ENCODE assay signal across 8 cellular contexts in genomic region chr2:47034973-47035609, GRCh38.
DNase-seq lines count a peak whose midpoint lies in the region; ATAC-seq and TF ChIP-seq lines count a peak whose summit lies in the region.

No MANE protein-coding gene starts in this region.

- ATAC-seq in HG02870 (IDR thresholded peaks at IDR 0.05; ENCODE audit: unreplicated experiment): peak; percentile 66
- ATAC-seq in T-helper 17 cell: peak; percentile 51
- ATAC-seq in activated CD8-positive, alpha-beta memory T cell treated with anti-CD3 and anti-CD28 coated beads, Interleukin-2, amount 10 ng/mL, durations not matched to agents 7 days and 5 days: no peak

- H3K27me3 Mint-ChIP-seq in T-helper 17 cell: no peaks in the 10 kb centered on the region
- H3K27me3 Mint-ChIP-seq in activated CD8-positive, alpha-beta memory T cell treated with anti-CD3 and anti-CD28 coated beads, Interleukin-2, amount 10 ng/mL, durations not matched to agents 7 days and 5 days: no peaks in the 10 kb centered on the region

- no peak for TF ChIP-seq CTCF in cardiac muscle cell (IDR thresholded peaks at IDR 0.05; ENCODE audit: low read depth, low read length)

- H3K27ac ChIP-seq in cardiac muscle cell: peak overlapping the region; percentile 93

- peak overlapping the region; percentile 72 for H3K27ac Mint-ChIP-seq in T-helper 17 cell
- H3K27ac Mint-ChIP-seq in activated CD8-positive, alpha-beta memory T cell treated with anti-CD3 and anti-CD28 coated beads, Interleukin-2, amount 10 ng/mL, durations not matched to agents 7 days and 5 days: no peak overlapping the region

- no peaks in the 10 kb centered on the region for H3K9me3 Mint-ChIP-seq in activated CD8-positive, alpha-beta memory T cell treated with anti-CD3 and anti-CD28 coated beads, Interleukin-2, amount 10 ng/mL, durations not matched to agents 7 days and 5 days (ENCODE audit: low read depth)

- peaks cover 38% of the 10 kb centered on the region for H3K4me1 ChIP-seq in cardiac muscle cell (ENCODE audit: low read depth)

- peaks cover 6% of the 10 kb centered on the region for H3K4me1 Mint-ChIP-seq in T-helper 17 cell
- peaks cover 12% of the 10 kb centered on the region for H3K4me1 Mint-ChIP-seq in activated CD8-positive, alpha-beta memory T cell treated with anti-CD3 and anti-CD28 coated beads, Interleukin-2, amount 10 ng/mL, durations not matched to agents 7 days and 5 days

- H3K27me3 ChIP-seq in cardiac muscle cell: no peaks in the 10 kb centered on the region

- CTCF ChIA-PET in activated CD8-positive, alpha-beta memory T cell treated with anti-CD3 and anti-CD28 coated beads, Interleukin-2, amount 10 ng/mL, durations not matched to agents 7 days and 5 days (lab: Charles Lee): no interaction called here

- H3K36me3 Mint-ChIP-seq in T-helper 17 cell (ENCODE audit: low read depth): peaks cover 2% of the 10 kb centered on the region
- peaks cover 3% of the 10 kb centered on the region for H3K36me3 Mint-ChIP-seq in activated CD8-positive, alpha-beta memory T cell treated with anti-CD3 and anti-CD28 coated beads, Interleukin-2, amount 10 ng/mL, durations not matched to agents 7 days and 5 days

- no peaks in the 10 kb centered on the region for H3K9me3 ChIP-seq in T-helper 17 cell (ENCODE audit: control insufficient read depth, low read length, poor library complexity, severe bottlenecking)
- no peaks in the 10 kb centered on the region for H3K9me3 ChIP-seq in cardiac muscle cell (ENCODE audit: low read depth)

- H3K4me3 Mint-ChIP-seq in T-helper 17 cell: no peak overlapping the region
- no peak overlapping the region for H3K4me3 Mint-ChIP-seq in activated CD8-positive, alpha-beta memory T cell treated with anti-CD3 and anti-CD28 coated beads, Interleukin-2, amount 10 ng/mL, durations not matched to agents 7 days and 5 days

- H3K36me3 ChIP-seq in cardiac muscle cell: no peaks in the 10 kb centered on the region

- DNase-seq in ELF-1 (ENCODE audit: low read depth, low spot score) (peak; percentile 45), T-helper 17 cell (no peak), cardiac muscle cell (ENCODE audit: low read depth in 1 of 2, low spot score in 1 of 2) (no peak), renal cortical epithelial cell (ENCODE audit: low read depth) (peak; percentile 96), SK-N-DZ (ENCODE audit: low spot score) (no peak)
- no peak for DNase-seq in central memory CD4-positive, alpha-beta T cell
- DNase-seq in activated CD8-positive, alpha-beta memory T cell treated with anti-CD3 and anti-CD28 coated beads, Interleukin-2, amount 10 ng/mL, durations not matched to agents 7 days and 5 days: no peak

- no peak overlapping the region for H3K4me3 ChIP-seq in cardiac muscle cell

Comparison
In these comparisons a context has a peak if more than half of its experiments do, and no peak if none do; other contexts are left out.
1. DNase-seq: peak in ELF-1 (single experiment) and renal cortical epithelial cell (single experiment); none in T-helper 17 cell (0 of 3), cardiac muscle cell (0 of 2), central memory CD4-positive, alpha-beta T cell (single experiment), activated CD8-positive, alpha-beta memory T cell treated with anti-CD3 and anti-CD28 coated beads, Interleukin-2, amount 10 ng/mL, durations not matched to agents 7 days and 5 days (single experiment) and SK-N-DZ (single experiment).